ENCODE assay signal across 1 cellular context in genomic region chr20:46568570-46569129, GRCh38.
TF ChIP-seq lines count a peak whose summit lies in the region.

No MANE protein-coding gene starts in this region.

TF ChIP-seq in HEK293, 187 proteins besides CTCF, POLR2A, EP300 and RAD21 (continued from another document):
- no peak for TF ChIP-seq ZSCAN18 (tag by site-specific recombination; IDR thresholded peaks at IDR 0.05)
- TF ChIP-seq MEIS1 (CRISPR knock-in tag; IDR thresholded peaks at IDR 0.05; ENCODE audit: borderline replicate concordance) = no peak
- no peak for TF ChIP-seq ZNF148 (tag by site-specific recombination; IDR thresholded peaks at IDR 0.05; ENCODE audit: borderline replicate concordance)
- peak; percentile 41; the same call in 1 of the 2 replicates for TF ChIP-seq ZBTB17 (tag by site-specific recombination; IDR thresholded peaks at IDR 0.05)
- TF ChIP-seq ZNF174 (tag by site-specific recombination; IDR thresholded peaks at IDR 0.05) = no peak
- TF ChIP-seq ZNF510 (tag by site-specific recombination; IDR thresholded peaks at IDR 0.05; ENCODE audit: insufficient replicate concordance) = no peak
- TF ChIP-seq PRDM10 (tag by site-specific recombination; IDR thresholded peaks at IDR 0.05) = peak; percentile 21; the same call in 1 of the 2 replicates
- no peak for TF ChIP-seq GLI4 (tag by site-specific recombination; IDR thresholded peaks at IDR 0.05)
- no peak for TF ChIP-seq TRIM28 (IDR thresholded peaks at IDR 0.05; ENCODE audit: borderline replicate concordance, low read length)
- TF ChIP-seq ZNF202 (tag by site-specific recombination; IDR thresholded peaks at IDR 0.05; ENCODE audit: borderline replicate concordance) = no peak
- no peak for TF ChIP-seq ZNF791 (tag by site-specific recombination; IDR thresholded peaks at IDR 0.05)
- TF ChIP-seq ZNF585B (tag by site-specific recombination; IDR thresholded peaks at IDR 0.05) = no peak
